In genomic region chr13:20193142-20193923, GRCh38 we compare ENCODE assay signal across 8 cellular contexts. TPM values are rescaled to one million over a fixed set of nuclear protein-coding genes. Genes with fewer than 3 reads are reported as not detected.
DNase-seq lines count a peak whose midpoint lies in the region; ATAC-seq lines count a peak whose summit lies in the region.

No MANE protein-coding gene starts in this region.

- H3K27ac Mint-ChIP-seq in dendritic cell treated with granulocyte-macrophage colony-stimulating factor and Interleukin-4, amounts not matched to agents 40 ng/mL and 50 ng/mL, for 4 days: no peak overlapping the region
- peak overlapping the region in 1 of 10 donors; percentile 40 for H3K27ac Mint-ChIP-seq in naive thymus-derived CD8-positive, alpha-beta T cell

- peaks cover 8% of the 10 kb centered on the region for H3K9me3 Mint-ChIP-seq in dendritic cell treated with granulocyte-macrophage colony-stimulating factor and Interleukin-4, amounts not matched to agents 40 ng/mL and 50 ng/mL, for 4 days
- no peaks in the 10 kb centered on the region for H3K9me3 Mint-ChIP-seq in naive thymus-derived CD8-positive, alpha-beta T cell

- POLR2A ChIA-PET in naive thymus-derived CD8-positive, alpha-beta T cell (lab: Charles Lee): no interaction called here

- H3K4me1 Mint-ChIP-seq in dendritic cell treated with granulocyte-macrophage colony-stimulating factor and Interleukin-4, amounts not matched to agents 40 ng/mL and 50 ng/mL, for 4 days (ENCODE audit: low read depth): peaks cover 47% of the 10 kb centered on the region
- H3K4me1 Mint-ChIP-seq in naive thymus-derived CD8-positive, alpha-beta T cell: peaks cover 16 to 28% (median 22%) of the 10 kb centered on the region in 4 donors

- intact Hi-C loops in dendritic cell treated with granulocyte-macrophage colony-stimulating factor and Interleukin-4, amounts not matched to agents 40 ng/mL and 50 ng/mL, for 4 days (cut with micrococcal nuclease): loop anchor here (10.0 kb wide), 3 partner anchors 231 to 511 kb away; partner anchors contain the start of gene IL17D
- intact Hi-C loops in posterior cingulate gyrus (cut with DNase I): no loop called here

- peak; percentile 32 to 44 for ATAC-seq in naive thymus-derived CD8-positive, alpha-beta T cell
- ATAC-seq in HG03280 (IDR thresholded peaks at IDR 0.05; ENCODE audit: unreplicated experiment) (no peak), HG03175 (IDR thresholded peaks at IDR 0.05; ENCODE audit: unreplicated experiment) (no peak)

- H3K36me3 Mint-ChIP-seq in dendritic cell treated with granulocyte-macrophage colony-stimulating factor and Interleukin-4, amounts not matched to agents 40 ng/mL and 50 ng/mL, for 4 days (ENCODE audit: low read depth): peaks cover 6% of the 10 kb centered on the region
- H3K36me3 Mint-ChIP-seq in naive thymus-derived CD8-positive, alpha-beta T cell: no peaks in the 10 kb centered on the region

- H3K4me3 Mint-ChIP-seq in dendritic cell treated with granulocyte-macrophage colony-stimulating factor and Interleukin-4, amounts not matched to agents 40 ng/mL and 50 ng/mL, for 4 days: peak overlapping the region; percentile 78
- peak overlapping the region; percentile 62 to 86 (median 80) for H3K4me3 Mint-ChIP-seq in naive thymus-derived CD8-positive, alpha-beta T cell

- H3K4me3 ChIP-seq in BLaER1: peak overlapping the region; percentile 69
- H3K4me3 ChIP-seq in MG63: peak overlapping the region; percentile 40

- no peak overlapping the region for H3K9ac ChIP-seq in BLaER1

- H3K9me3 ChIP-seq in BLaER1 (no peaks in the 10 kb centered on the region), MG63 (no peaks in the 10 kb centered on the region)

- peaks cover 85% of the 10 kb centered on the region for H3K27me3 ChIP-seq in BLaER1
- H3K27me3 ChIP-seq in MG63: peaks cover 41% of the 10 kb centered on the region

- peak overlapping the region; percentile 96 for H3K4me2 ChIP-seq in BLaER1

- peaks cover 19% of the 10 kb centered on the region for H3K4me1 ChIP-seq in BLaER1

- H3K27ac ChIP-seq in BLaER1: no peak overlapping the region

- H4K20me1 ChIP-seq in BLaER1: peaks cover 32% of the 10 kb centered on the region

- DNase-seq in MG63 (no peak), posterior cingulate gyrus (no peak), NCI-H82 treated with DMSO at 0.1 percent for 48 hours (lab: John Stamatoyannopoulos, UW; ENCODE audit: unreplicated experiment) (no peak)
- DNase-seq in naive thymus-derived CD8-positive, alpha-beta T cell: peak in 3 of 10 donors; percentile 27 to 34 (median 27)

- H3K27me3 Mint-ChIP-seq in dendritic cell treated with granulocyte-macrophage colony-stimulating factor and Interleukin-4, amounts not matched to agents 40 ng/mL and 50 ng/mL, for 4 days: peaks cover 60% of the 10 kb centered on the region
- peaks cover 27 to 55% (median 50%) of the 10 kb centered on the region in 5 donors for H3K27me3 Mint-ChIP-seq in naive thymus-derived CD8-positive, alpha-beta T cell

- H3K36me3 ChIP-seq in BLaER1 (no peaks in the 10 kb centered on the region), MG63 (no peaks in the 10 kb centered on the region)

RNA-seq across cellular contexts. Expression of gene GJB2, which starts 0.6 kb away (rescaled TPM):
- 0.13 TPM in 1 of 2 replicates, not detected in the other for total RNA-seq in MG63 (2014; rRNA removed; shearing (Covaris generic); ENCODE audit: low replicate concordance)
- not detected for total RNA-seq in naive thymus-derived CD8-positive, alpha-beta T cell
- polyA plus RNA-seq in naive thymus-derived CD8-positive, alpha-beta T cell: not detected

RNA-seq across cellular contexts. Expression of gene GJA3, which starts 32.5 kb away (rescaled TPM):
- total RNA-seq in MG63 (2014; rRNA removed; shearing (Covaris generic); ENCODE audit: low replicate concordance): 2.3 and 3.3 TPM in 2 replicates
- total RNA-seq in naive thymus-derived CD8-positive, alpha-beta T cell: 1 to 10 TPM; 1.6 to 1.7 TPM
- under 1 TPM; 0.19 to 0.54 (median 0.47) TPM for polyA plus RNA-seq in naive thymus-derived CD8-positive, alpha-beta T cell

RNA-seq across cellular contexts. Expression of gene GJB6, which starts 38.8 kb away (rescaled TPM):
- total RNA-seq in MG63 (2014; rRNA removed; shearing (Covaris generic); ENCODE audit: low replicate concordance): not detected in 2 replicates
- 1 to 10 TPM; 4.1 to 4.9 TPM for total RNA-seq in naive thymus-derived CD8-positive, alpha-beta T cell
- 1 to 10 TPM in 2 of 3 donors, under 1 TPM in 1; 0.84 to 4.9 (median 1.5) TPM for polyA plus RNA-seq in naive thymus-derived CD8-positive, alpha-beta T cell

Comparison
In these comparisons a context has a peak if more than half of its experiments do, and no peak if none do; other contexts are left out.
1. ATAC-seq: peak in naive thymus-derived CD8-positive, alpha-beta T cell (2 of 2); none in HG03280 (single experiment) and HG03175 (single experiment).